Comparison of ENCODE assay signal across 28 cellular contexts in the genomic region with DNA sequence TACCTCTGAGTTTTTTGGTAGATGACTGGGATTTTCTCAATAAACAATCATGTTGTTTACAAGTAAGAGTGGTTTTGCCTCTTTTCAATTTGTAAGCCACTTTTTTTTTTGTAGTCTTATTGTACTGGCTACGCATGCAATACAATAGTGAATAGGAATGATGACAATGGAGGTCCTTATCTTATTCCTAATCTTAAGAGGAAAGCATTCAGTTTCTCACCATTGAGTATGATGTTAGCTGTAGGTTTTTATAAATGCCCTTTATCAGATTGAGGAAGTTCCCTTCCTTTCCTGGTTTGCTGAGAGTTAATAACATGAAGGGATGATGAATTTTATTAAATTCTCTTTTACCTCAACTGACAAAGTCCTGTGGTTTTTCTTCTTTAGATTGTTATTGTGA.
"Had no signal": no experiment of that assay in that cellular context is flagged by ENCODE, and none has a peak within 500 bp of the region (broad histone marks: within the 10 kb centered on the region; RNA-seq: fewer than 3 reads in every experiment).

No MANE protein-coding gene starts in this region.

- H3K27me3 Mint-ChIP-seq: activated naive CD8-positive, alpha-beta T cell had no signal

- H3K4me3 Mint-ChIP-seq: activated naive CD8-positive, alpha-beta T cell; activated T-cell treated with anti-CD3 and anti-CD28 coated beads, Interleukin-2, amount 50 U/mL, for 72 hours; naive thymus-derived CD4-positive, alpha-beta T cell; stimulated activated effector memory CD8-positive, alpha-beta T cell treated with anti-CD3 and anti-CD28 coated beads, Interleukin-12 subunit alpha, Interleukin-12 subunit beta, amount 100 ng/mL, for 72 hours; stimulated activated naive CD8-positive, alpha-beta T cell treated with anti-CD3 and anti-CD28 coated beads, Interleukin-15, Interleukin-2, amounts not matched to agents 100 ng/mL and 50 ng/mL, for 24 hours had no signal

- FAIRE-seq: colon, islet of Langerhans had no signal

- DNase-seq: activated CD4-positive, alpha-beta T cell treated with anti-CD3 and anti-CD28 coated beads for 4 hours; activated CD4-positive, alpha-beta T cell treated with anti-CD3 and anti-CD28 coated beads, Interleukin-2, amount 50 U/mL, for 4 hours; activated CD4-positive, CD25-positive, alpha-beta regulatory T cell; activated naive CD4-positive, alpha-beta T cell; activated T-cell treated with anti-CD3 and anti-CD28 coated beads for 4 hours; activated T-cell treated with anti-CD3 and anti-CD28 coated beads, Interleukin-2, amount 50 U/mL, for 72 hours; anterior cingulate cortex; body of pancreas; effector CD8-positive, alpha-beta T cell; foreskin fibroblast; left lung; mammary epithelial cell; midbrain; naive thymus-derived CD4-positive, alpha-beta T cell; occipital lobe; posterior cingulate gyrus; stimulated activated CD4-positive, alpha-beta T cell treated with anti-CD3 and anti-CD28 coated beads, Interleukin-12 subunit alpha, Interleukin-12 subunit beta, amount 100 ng/mL, for 4 hours; stimulated activated CD4-positive, alpha-beta T cell treated with anti-CD3 and anti-CD28 coated beads, Interleukin-4, amount 100 ng/mL, for 1 hour; substantia nigra; upper lobe of left lung had no signal

- H3K4me1 ChIP-seq: body of pancreas, upper lobe of left lung had no signal

- H3K27ac ChIP-seq: body of pancreas, left lung, skin epidermis, upper lobe of left lung, vagina had no signal

- H3K27me3 ChIP-seq: body of pancreas, left lung, upper lobe of left lung, vagina had no signal

- H3K27ac Mint-ChIP-seq: activated naive CD8-positive, alpha-beta T cell; activated T-cell treated with anti-CD3 and anti-CD28 coated beads, Interleukin-2, amount 50 U/mL, for 72 hours; stimulated activated effector memory CD8-positive, alpha-beta T cell treated with anti-CD3 and anti-CD28 coated beads, Interleukin-12 subunit alpha, Interleukin-12 subunit beta, amount 100 ng/mL, for 72 hours; stimulated activated naive CD8-positive, alpha-beta T cell treated with anti-CD3 and anti-CD28 coated beads, Interleukin-15, Interleukin-2, amounts not matched to agents 100 ng/mL and 50 ng/mL, for 24 hours had no signal

- H3K9me3 Mint-ChIP-seq: activated T-cell treated with anti-CD3 and anti-CD28 coated beads, Interleukin-2, amount 50 U/mL, for 72 hours; stimulated activated effector memory CD8-positive, alpha-beta T cell treated with anti-CD3 and anti-CD28 coated beads, Interleukin-12 subunit alpha, Interleukin-12 subunit beta, amount 100 ng/mL, for 72 hours; stimulated activated naive CD8-positive, alpha-beta T cell treated with anti-CD3 and anti-CD28 coated beads, Interleukin-15, Interleukin-2, amounts not matched to agents 100 ng/mL and 50 ng/mL, for 24 hours had no signal

- H3K9me3 ChIP-seq: body of pancreas, left lung, upper lobe of left lung, vagina had no signal

- H3K36me3 ChIP-seq: left lung, upper lobe of left lung, vagina had no signal

- H3K4me1 Mint-ChIP-seq: naive thymus-derived CD4-positive, alpha-beta T cell; stimulated activated effector memory CD8-positive, alpha-beta T cell treated with anti-CD3 and anti-CD28 coated beads, Interleukin-12 subunit alpha, Interleukin-12 subunit beta, amount 100 ng/mL, for 72 hours had no signal

- H3K36me3 Mint-ChIP-seq: activated naive CD8-positive, alpha-beta T cell; naive thymus-derived CD4-positive, alpha-beta T cell; stimulated activated effector memory CD8-positive, alpha-beta T cell treated with anti-CD3 and anti-CD28 coated beads, Interleukin-12 subunit alpha, Interleukin-12 subunit beta, amount 100 ng/mL, for 72 hours had no signal

- ATAC-seq: activated T-cell treated with anti-CD3 and anti-CD28 coated beads, Interleukin-2, amount 50 U/mL, for 72 hours; body of pancreas; left lung; naive thymus-derived CD4-positive, alpha-beta T cell; sciatic nerve; stimulated activated effector memory CD8-positive, alpha-beta T cell treated with anti-CD3 and anti-CD28 coated beads, Interleukin-12 subunit alpha, Interleukin-12 subunit beta, amount 100 ng/mL, for 72 hours had no signal

- H3K4me3 ChIP-seq: body of pancreas, left lung, skin epidermis, upper lobe of left lung, vagina had no signal
